ENCODE assay signal across 1 cellular context in the genomic region with DNA sequence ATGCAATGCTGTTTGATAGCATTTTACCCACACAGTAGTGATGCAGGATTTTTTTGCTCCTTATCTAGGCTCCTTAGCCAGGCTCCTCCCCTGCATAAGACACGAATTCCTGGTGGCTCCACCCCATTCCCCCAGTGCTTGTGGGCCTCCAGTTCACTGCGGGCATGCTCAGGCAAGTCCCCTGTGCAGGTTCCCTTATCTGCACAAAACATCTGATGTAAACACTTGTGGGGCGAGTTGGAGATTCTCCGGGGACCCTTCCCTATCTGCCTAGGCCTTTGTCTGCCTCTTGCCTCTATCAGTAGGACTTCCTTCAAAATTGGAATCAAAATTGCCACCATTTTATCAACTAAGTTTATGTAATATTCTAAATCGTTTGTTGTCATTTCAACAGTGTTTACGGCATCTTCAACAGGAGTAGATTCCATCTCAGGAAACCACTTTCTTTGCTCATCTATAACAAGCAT.
TF ChIP-seq lines count a peak whose summit lies in the region.

No MANE protein-coding gene starts in this region.

TF ChIP-seq in WTC11, 78 proteins besides CTCF, POLR2A, EP300 and RAD21 (continued from another document):
- TF ChIP-seq ATF2 (CRISPR knock-in tag; IDR thresholded peaks at IDR 0.05; ENCODE audit: borderline replicate concordance, low read depth) (no peak), NFYB (CRISPR knock-in tag; conservative IDR thresholded peaks at IDR 0.05; ENCODE audit: low read depth) (no peak), ATF1 (CRISPR knock-in tag; IDR thresholded peaks at IDR 0.05) (no peak)
- TF ChIP-seq, protein P1, sequence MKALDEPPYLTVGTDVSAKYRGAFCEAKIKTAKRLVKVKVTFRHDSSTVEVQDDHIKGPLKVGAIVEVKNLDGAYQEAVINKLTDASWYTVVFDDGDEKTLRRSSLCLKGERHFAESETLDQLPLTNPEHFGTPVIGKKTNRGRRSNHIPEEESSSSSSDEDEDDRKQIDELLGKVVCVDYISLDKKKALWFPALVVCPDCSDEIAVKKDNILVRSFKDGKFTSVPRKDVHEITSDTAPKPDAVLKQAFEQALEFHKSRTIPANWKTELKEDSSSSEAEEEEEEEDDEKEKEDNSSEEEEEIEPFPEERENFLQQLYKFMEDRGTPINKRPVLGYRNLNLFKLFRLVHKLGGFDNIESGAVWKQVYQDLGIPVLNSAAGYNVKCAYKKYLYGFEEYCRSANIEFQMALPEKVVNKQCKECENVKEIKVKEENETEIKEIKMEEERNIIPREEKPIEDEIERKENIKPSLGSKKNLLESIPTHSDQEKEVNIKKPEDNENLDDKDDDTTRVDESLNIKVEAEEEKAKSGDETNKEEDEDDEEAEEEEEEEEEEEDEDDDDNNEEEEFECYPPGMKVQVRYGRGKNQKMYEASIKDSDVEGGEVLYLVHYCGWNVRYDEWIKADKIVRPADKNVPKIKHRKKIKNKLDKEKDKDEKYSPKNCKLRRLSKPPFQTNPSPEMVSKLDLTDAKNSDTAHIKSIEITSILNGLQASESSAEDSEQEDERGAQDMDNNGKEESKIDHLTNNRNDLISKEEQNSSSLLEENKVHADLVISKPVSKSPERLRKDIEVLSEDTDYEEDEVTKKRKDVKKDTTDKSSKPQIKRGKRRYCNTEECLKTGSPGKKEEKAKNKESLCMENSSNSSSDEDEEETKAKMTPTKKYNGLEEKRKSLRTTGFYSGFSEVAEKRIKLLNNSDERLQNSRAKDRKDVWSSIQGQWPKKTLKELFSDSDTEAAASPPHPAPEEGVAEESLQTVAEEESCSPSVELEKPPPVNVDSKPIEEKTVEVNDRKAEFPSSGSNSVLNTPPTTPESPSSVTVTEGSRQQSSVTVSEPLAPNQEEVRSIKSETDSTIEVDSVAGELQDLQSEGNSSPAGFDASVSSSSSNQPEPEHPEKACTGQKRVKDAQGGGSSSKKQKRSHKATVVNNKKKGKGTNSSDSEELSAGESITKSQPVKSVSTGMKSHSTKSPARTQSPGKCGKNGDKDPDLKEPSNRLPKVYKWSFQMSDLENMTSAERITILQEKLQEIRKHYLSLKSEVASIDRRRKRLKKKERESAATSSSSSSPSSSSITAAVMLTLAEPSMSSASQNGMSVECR (CRISPR knock-in tag; IDR thresholded peaks at IDR 0.05; ENCODE audit: borderline replicate concordance), result no peak
- TF ChIP-seq, protein P2, sequence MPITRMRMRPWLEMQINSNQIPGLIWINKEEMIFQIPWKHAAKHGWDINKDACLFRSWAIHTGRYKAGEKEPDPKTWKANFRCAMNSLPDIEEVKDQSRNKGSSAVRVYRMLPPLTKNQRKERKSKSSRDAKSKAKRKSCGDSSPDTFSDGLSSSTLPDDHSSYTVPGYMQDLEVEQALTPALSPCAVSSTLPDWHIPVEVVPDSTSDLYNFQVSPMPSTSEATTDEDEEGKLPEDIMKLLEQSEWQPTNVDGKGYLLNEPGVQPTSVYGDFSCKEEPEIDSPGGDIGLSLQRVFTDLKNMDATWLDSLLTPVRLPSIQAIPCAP (CRISPR knock-in tag; IDR thresholded peaks at IDR 0.05), result no peak
- TF ChIP-seq, protein P3, sequence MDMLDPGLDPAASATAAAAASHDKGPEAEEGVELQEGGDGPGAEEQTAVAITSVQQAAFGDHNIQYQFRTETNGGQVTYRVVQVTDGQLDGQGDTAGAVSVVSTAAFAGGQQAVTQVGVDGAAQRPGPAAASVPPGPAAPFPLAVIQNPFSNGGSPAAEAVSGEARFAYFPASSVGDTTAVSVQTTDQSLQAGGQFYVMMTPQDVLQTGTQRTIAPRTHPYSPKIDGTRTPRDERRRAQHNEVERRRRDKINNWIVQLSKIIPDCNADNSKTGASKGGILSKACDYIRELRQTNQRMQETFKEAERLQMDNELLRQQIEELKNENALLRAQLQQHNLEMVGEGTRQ (CRISPR knock-in tag; IDR thresholded peaks at IDR 0.05), result no peak
